ENCODE assay signal across 2 cellular contexts in genomic region chr4:81523672-81524436, GRCh38.
TF ChIP-seq lines count a peak whose summit lies in the region.

No MANE protein-coding gene starts in this region.

TF ChIP-seq in GM23338, 12 proteins besides CTCF, POLR2A, EP300 and RAD21 (continued from another document):
- TF ChIP-seq, protein P1, sequence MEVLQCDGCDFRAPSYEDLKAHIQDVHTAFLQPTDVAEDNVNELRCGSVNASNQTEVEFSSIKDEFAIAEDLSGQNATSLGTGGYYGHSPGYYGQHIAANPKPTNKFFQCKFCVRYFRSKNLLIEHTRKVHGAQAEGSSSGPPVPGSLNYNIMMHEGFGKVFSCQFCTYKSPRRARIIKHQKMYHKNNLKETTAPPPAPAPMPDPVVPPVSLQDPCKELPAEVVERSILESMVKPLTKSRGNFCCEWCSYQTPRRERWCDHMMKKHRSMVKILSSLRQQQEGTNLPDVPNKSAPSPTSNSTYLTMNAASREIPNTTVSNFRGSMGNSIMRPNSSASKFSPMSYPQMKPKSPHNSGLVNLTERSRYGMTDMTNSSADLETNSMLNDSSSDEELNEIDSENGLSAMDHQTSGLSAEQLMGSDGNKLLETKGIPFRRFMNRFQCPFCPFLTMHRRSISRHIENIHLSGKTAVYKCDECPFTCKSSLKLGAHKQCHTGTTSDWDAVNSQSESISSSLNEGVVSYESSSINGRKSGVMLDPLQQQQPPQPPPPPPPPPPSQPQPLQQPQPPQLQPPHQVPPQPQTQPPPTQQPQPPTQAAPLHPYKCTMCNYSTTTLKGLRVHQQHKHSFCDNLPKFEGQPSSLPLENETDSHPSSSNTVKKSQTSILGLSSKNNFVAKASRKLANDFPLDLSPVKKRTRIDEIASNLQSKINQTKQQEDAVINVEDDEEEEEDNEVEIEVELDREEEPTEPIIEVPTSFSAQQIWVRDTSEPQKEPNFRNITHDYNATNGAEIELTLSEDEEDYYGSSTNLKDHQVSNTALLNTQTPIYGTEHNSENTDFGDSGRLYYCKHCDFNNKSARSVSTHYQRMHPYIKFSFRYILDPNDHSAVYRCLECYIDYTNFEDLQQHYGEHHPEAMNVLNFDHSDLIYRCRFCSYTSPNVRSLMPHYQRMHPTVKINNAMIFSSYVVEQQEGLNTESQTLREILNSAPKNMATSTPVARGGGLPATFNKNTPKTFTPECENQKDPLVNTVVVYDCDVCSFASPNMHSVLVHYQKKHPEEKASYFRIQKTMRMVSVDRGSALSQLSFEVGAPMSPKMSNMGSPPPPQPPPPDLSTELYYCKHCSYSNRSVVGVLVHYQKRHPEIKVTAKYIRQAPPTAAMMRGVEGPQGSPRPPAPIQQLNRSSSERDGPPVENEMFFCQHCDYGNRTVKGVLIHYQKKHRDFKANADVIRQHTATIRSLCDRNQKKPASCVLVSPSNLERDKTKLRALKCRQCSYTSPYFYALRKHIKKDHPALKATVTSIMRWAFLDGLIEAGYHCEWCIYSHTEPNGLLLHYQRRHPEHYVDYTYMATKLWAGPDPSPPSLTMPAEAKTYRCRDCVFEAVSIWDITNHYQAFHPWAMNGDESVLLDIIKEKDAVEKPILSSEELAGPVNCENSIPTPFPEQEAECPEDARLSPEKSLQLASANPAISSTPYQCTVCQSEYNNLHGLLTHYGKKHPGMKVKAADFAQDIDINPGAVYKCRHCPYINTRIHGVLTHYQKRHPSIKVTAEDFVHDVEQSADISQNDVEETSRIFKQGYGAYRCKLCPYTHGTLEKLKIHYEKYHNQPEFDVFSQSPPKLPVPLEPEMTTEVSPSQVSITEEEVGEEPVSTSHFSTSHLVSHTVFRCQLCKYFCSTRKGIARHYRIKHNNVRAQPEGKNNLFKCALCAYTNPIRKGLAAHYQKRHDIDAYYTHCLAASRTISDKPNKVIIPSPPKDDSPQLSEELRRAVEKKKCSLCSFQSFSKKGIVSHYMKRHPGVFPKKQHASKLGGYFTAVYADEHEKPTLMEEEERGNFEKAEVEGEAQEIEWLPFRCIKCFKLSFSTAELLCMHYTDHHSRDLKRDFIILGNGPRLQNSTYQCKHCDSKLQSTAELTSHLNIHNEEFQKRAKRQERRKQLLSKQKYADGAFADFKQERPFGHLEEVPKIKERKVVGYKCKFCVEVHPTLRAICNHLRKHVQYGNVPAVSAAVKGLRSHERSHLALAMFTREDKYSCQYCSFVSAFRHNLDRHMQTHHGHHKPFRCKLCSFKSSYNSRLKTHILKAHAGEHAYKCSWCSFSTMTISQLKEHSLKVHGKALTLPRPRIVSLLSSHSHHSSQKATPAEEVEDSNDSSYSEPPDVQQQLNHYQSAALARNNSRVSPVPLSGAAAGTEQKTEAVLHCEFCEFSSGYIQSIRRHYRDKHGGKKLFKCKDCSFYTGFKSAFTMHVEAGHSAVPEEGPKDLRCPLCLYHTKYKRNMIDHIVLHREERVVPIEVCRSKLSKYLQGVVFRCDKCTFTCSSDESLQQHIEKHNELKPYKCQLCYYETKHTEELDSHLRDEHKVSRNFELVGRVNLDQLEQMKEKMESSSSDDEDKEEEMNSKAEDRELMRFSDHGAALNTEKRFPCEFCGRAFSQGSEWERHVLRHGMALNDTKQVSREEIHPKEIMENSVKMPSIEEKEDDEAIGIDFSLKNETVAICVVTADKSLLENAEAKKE (CRISPR knock-in tag; IDR thresholded peaks at IDR 0.05), result no peak
- TF ChIP-seq JUNB (IDR thresholded peaks at IDR 0.05; ENCODE audit: unreplicated experiment), result no peak
- TF ChIP-seq EZH2 (IDR thresholded peaks at IDR 0.05; ENCODE audit: low read depth, unreplicated experiment), result no peak
- no peak for TF ChIP-seq CREB1 (CRISPR knock-in tag; IDR thresholded peaks at IDR 0.05; ENCODE audit: low read depth)
- no peak for TF ChIP-seq ZNF114 (CRISPR knock-in tag; IDR thresholded peaks at IDR 0.05)
- TF ChIP-seq, protein P2, sequence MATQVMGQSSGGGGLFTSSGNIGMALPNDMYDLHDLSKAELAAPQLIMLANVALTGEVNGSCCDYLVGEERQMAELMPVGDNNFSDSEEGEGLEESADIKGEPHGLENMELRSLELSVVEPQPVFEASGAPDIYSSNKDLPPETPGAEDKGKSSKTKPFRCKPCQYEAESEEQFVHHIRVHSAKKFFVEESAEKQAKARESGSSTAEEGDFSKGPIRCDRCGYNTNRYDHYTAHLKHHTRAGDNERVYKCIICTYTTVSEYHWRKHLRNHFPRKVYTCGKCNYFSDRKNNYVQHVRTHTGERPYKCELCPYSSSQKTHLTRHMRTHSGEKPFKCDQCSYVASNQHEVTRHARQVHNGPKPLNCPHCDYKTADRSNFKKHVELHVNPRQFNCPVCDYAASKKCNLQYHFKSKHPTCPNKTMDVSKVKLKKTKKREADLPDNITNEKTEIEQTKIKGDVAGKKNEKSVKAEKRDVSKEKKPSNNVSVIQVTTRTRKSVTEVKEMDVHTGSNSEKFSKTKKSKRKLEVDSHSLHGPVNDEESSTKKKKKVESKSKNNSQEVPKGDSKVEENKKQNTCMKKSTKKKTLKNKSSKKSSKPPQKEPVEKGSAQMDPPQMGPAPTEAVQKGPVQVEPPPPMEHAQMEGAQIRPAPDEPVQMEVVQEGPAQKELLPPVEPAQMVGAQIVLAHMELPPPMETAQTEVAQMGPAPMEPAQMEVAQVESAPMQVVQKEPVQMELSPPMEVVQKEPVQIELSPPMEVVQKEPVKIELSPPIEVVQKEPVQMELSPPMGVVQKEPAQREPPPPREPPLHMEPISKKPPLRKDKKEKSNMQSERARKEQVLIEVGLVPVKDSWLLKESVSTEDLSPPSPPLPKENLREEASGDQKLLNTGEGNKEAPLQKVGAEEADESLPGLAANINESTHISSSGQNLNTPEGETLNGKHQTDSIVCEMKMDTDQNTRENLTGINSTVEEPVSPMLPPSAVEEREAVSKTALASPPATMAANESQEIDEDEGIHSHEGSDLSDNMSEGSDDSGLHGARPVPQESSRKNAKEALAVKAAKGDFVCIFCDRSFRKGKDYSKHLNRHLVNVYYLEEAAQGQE (IDR thresholded peaks at IDR 0.05; ENCODE audit: unreplicated experiment), result no peak
- TF ChIP-seq STAT1 (IDR thresholded peaks at IDR 0.05; ENCODE audit: unreplicated experiment), result no peak
- TF ChIP-seq POLR2AphosphoS5 (IDR thresholded peaks at IDR 0.05; ENCODE audit: low read depth), result no peak

TF ChIP-seq in neural cell, 6 proteins besides CTCF, POLR2A, EP300 and RAD21 (continued from another document):
- TF ChIP-seq, protein P2 (IDR thresholded peaks at IDR 0.05; ENCODE audit: borderline replicate concordance), result no peak
